Comparison of ENCODE assay signal across 29 cellular contexts in the genomic region with DNA sequence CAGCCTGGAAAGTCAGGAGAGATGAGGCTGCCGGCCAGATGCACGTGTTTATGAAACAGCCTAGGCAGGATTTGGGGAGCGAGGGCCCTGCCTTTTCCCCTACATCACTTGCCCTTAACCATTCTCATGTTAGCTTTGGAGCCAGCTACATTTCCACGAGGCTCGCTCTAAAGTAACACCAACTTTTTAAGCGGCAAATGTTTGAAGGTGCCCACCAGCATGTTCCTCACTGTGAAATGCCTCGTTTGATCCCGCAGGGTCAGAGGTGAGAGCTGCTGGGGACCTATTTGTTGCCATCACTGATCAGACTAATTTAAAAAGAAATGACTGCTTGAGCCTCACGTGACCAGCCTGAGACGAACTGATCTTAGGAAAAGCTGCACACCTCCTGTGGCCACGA. TPM values are rescaled to one million over a fixed set of nuclear protein-coding genes. Genes with fewer than 3 reads are reported as not detected.
"Had no signal": no experiment of that assay in that cellular context is flagged by ENCODE, and none has a peak within 500 bp of the region (broad histone marks: within the 10 kb centered on the region; RNA-seq: fewer than 3 reads in every experiment).

No MANE protein-coding gene starts in this region.

- ATAC-seq: activated CD8-positive, alpha-beta T cell treated with anti-CD3 and anti-CD28 coated beads for 36 hours; SK-N-SH treated with all-trans-retinoic acid at 6 μM for 48 hours; T-helper 17 cell had no signal

- H3K36me3 ChIP-seq: brain microvascular endothelial cell, MG63 had no signal

- H3K9me3 Mint-ChIP-seq: activated CD4-positive, alpha-beta T cell treated with anti-CD3 and anti-CD28 coated beads, Interleukin-2, amount 10 ng/mL, durations not matched to agents 24 days and 14 days; activated CD8-positive, alpha-beta T cell treated with anti-CD3 and anti-CD28 coated beads for 36 hours; activated T-cell treated with anti-CD3 and anti-CD28 coated beads, Interleukin-2, amount 50 U/mL, for 72 hours; activated T-helper 17 cell treated with anti-CD3 and anti-CD28 coated beads, Interleukin-2, amount 50 U/mL, for 72 hours; central memory CD8-positive, alpha-beta T cell; T-cell had no signal

- H3K27ac Mint-ChIP-seq: activated CD4-positive, alpha-beta T cell treated with anti-CD3 and anti-CD28 coated beads, Interleukin-2, amount 10 ng/mL, durations not matched to agents 24 days and 14 days; activated CD8-positive, alpha-beta T cell treated with anti-CD3 and anti-CD28 coated beads for 36 hours; activated naive CD8-positive, alpha-beta T cell treated with anti-CD3 and anti-CD28 coated beads for 36 hours; activated T-cell treated with anti-CD3 and anti-CD28 coated beads, Interleukin-2, amount 50 U/mL, for 72 hours; activated T-helper 17 cell treated with anti-CD3 and anti-CD28 coated beads, Interleukin-2, amount 50 U/mL, for 72 hours; T-helper 17 cell had no signal

- H3K27me3 Mint-ChIP-seq: activated T-helper 17 cell treated with anti-CD3 and anti-CD28 coated beads, Interleukin-2, amount 50 U/mL, for 72 hours; central memory CD8-positive, alpha-beta T cell; T-helper 17 cell had no signal

- H3K4me3 ChIP-seq: MG63 had no signal

- H3K4me3 Mint-ChIP-seq: activated CD4-positive, alpha-beta T cell treated with anti-CD3 and anti-CD28 coated beads, Interleukin-2, amount 10 ng/mL, durations not matched to agents 24 days and 14 days; activated CD8-positive, alpha-beta T cell treated with anti-CD3 and anti-CD28 coated beads for 36 hours; activated naive CD8-positive, alpha-beta T cell treated with anti-CD3 and anti-CD28 coated beads for 36 hours; activated T-cell treated with anti-CD3 and anti-CD28 coated beads, Interleukin-2, amount 50 U/mL, for 72 hours; activated T-helper 17 cell treated with anti-CD3 and anti-CD28 coated beads, Interleukin-2, amount 50 U/mL, for 72 hours; central memory CD8-positive, alpha-beta T cell; T-cell; T-helper 17 cell had no signal

- H3K36me3 Mint-ChIP-seq: activated naive CD8-positive, alpha-beta T cell treated with anti-CD3 and anti-CD28 coated beads for 36 hours; T-cell had no signal

- H3K27me3 ChIP-seq: brain microvascular endothelial cell, MG63 had no signal

- H3K27ac ChIP-seq: brain microvascular endothelial cell had no signal

- DNase-seq: activated CD4-positive, alpha-beta T cell treated with anti-CD3 and anti-CD28 coated beads, Interleukin-2, amount 10 ng/mL, durations not matched to agents 24 days and 14 days; activated CD4-positive, alpha-beta T cell treated with anti-CD3 and anti-CD28 coated beads, Interleukin-2, amount 50 U/mL, for 4 hours; activated CD8-positive, alpha-beta T cell treated with anti-CD3 and anti-CD28 coated beads for 36 hours; activated naive CD4-positive, alpha-beta T cell; activated naive CD4-positive, alpha-beta T cell treated with anti-CD3 and anti-CD28 coated beads, Interleukin-2, amount 50 U/mL, for 16 hours; activated naive CD8-positive, alpha-beta T cell treated with anti-CD3 and anti-CD28 coated beads for 36 hours; activated T-cell treated with anti-CD3 and anti-CD28 coated beads, Interleukin-2, amount 50 U/mL, for 1 hour; activated T-cell treated with anti-CD3 and anti-CD28 coated beads, Interleukin-2, amount 50 U/mL, for 72 hours; amniotic stem cell; brain microvascular endothelial cell; Kasumi-1; MG63; MV-4-11; NCI-H1092; NCI-H1436 treated with DMSO at 0.1 percent for 48 hours; NCI-H1694 treated with DMSO at 0.1 percent for 48 hours; NCI-H345; NCI-H524 treated with DMSO at 0.1 percent for 48 hours; SIG-M5; T-cell; T-helper 17 cell; T-helper 9 cell had no signal

- H3K9me3 ChIP-seq: MG63 had no signal

- H3K4me1 Mint-ChIP-seq: activated naive CD8-positive, alpha-beta T cell treated with anti-CD3 and anti-CD28 coated beads for 36 hours; activated T-helper 17 cell treated with anti-CD3 and anti-CD28 coated beads, Interleukin-2, amount 50 U/mL, for 72 hours; central memory CD8-positive, alpha-beta T cell had no signal

RNA-seq across cellular contexts. Expression of gene DACT2, which starts 51.6 kb away (rescaled TPM):
- total RNA-seq: activated CD8-positive, alpha-beta memory T cell treated with anti-CD3 and anti-CD28 coated beads for 36 hours; activated CD8-positive, alpha-beta T cell treated with anti-CD3 and anti-CD28 coated beads for 36 hours; activated naive CD8-positive, alpha-beta T cell treated with anti-CD3 and anti-CD28 coated beads for 36 hours; NCI-H460; RPMI7951; SK-MEL-5; T-cell; T-helper 17 cell had no signal
